1 cellular context compared by ENCODE assay signal in the genomic region with DNA sequence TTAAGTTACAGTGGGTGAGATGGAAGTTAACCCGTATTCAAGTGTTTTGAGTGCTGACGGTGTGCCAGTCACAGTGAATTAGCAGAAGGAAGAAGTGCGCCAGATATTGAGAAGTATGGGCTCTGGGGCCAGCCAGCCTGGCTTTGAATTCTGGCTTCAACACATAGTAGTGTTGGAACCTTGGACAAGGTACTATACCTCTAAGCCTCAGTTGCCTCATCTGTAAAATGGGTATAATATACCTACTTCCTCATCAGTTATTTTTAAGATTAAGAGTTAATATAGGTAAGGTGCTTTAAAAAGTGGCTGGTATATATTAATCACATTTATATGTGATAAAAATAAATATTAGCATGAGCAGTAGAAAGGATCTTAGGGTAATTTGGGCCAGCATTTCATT.
TF ChIP-seq lines count a peak whose summit lies in the region.

No MANE protein-coding gene starts in this region.

TF ChIP-seq in K562, 482 proteins besides CTCF, POLR2A, EP300 and RAD21:
- TF ChIP-seq, protein P1, sequence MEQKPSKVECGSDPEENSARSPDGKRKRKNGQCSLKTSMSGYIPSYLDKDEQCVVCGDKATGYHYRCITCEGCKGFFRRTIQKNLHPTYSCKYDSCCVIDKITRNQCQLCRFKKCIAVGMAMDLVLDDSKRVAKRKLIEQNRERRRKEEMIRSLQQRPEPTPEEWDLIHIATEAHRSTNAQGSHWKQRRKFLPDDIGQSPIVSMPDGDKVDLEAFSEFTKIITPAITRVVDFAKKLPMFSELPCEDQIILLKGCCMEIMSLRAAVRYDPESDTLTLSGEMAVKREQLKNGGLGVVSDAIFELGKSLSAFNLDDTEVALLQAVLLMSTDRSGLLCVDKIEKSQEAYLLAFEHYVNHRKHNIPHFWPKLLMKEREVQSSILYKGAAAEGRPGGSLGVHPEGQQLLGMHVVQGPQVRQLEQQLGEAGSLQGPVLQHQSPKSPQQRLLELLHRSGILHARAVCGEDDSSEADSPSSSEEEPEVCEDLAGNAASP (IDR thresholded peaks at IDR 0.05): no peak
- TF ChIP-seq NUFIP1 (IDR thresholded peaks at IDR 0.05; ENCODE audit: partially characterized antibody) (no peak), FIP1L1 (IDR thresholded peaks at IDR 0.05; ENCODE audit: low read depth, low read length, poor library complexity, severe bottlenecking) (no peak), ARNT (IDR thresholded peaks at IDR 0.05) (peak in 1 of 2 experiments; percentile 58; a peak in 1 of 4 replicates), RBM25 (IDR thresholded peaks at IDR 0.05; ENCODE audit: low read depth, low read length, severe bottlenecking) (peak; percentile 98), MCM2 (IDR thresholded peaks at IDR 0.05; ENCODE audit: low read depth) (no peak), HLTF (IDR thresholded peaks at IDR 0.05) (no peak), PRMT5 (CRISPR knock-in tag; IDR thresholded peaks at IDR 0.05) (no peak), UBTF (IDR thresholded peaks at IDR 0.05; ENCODE audit: borderline replicate concordance in 1 of 2, low read depth in 2 of 2, low read length in 2 of 2) (no peak), BCOR (IDR thresholded peaks at IDR 0.05) (peak; percentile 98), ZNF165 (CRISPR knock-in tag; IDR thresholded peaks at IDR 0.05; ENCODE audit: borderline replicate concordance) (no peak), ELF2 (CRISPR knock-in tag; IDR thresholded peaks at IDR 0.05) (no peak), SMARCB1 (IDR thresholded peaks at IDR 0.05; ENCODE audit: insufficient read length, low read depth) (no peak), CHD1 (IDR thresholded peaks at IDR 0.05; ENCODE audit: low read length) (no peak), ZNF766 (CRISPR knock-in tag; conservative IDR thresholded peaks at IDR 0.05) (no peak), NFYB (IDR thresholded peaks at IDR 0.05; ENCODE audit: extremely low read depth, insufficient read length) (no peak), MEF2D (tag; conservative IDR thresholded peaks at IDR 0.05; ENCODE audit: low read depth) (no peak), RCOR1 (IDR thresholded peaks at IDR 0.05; ENCODE audit: borderline replicate concordance in 1 of 2, low read depth in 2 of 2, low read length in 2 of 2) (peak; percentile 76 to 88), DPF2 (IDR thresholded peaks at IDR 0.05) (no peak), SMARCC2 (IDR thresholded peaks at IDR 0.05; ENCODE audit: low read depth) (no peak), ZNF445 (CRISPR knock-in tag; IDR thresholded peaks at IDR 0.05; ENCODE audit: low read depth) (no peak), CHD4 (IDR thresholded peaks at IDR 0.05; ENCODE audit: insufficient read depth, insufficient replicate concordance, low read depth, low read length, poor library complexity, severe bottlenecking) (peak; percentile 98), JUN (IDR thresholded peaks at IDR 0.05; ENCODE audit: borderline replicate concordance, low read depth, low read length) (no peak), JUN (CRISPR knock-in tag; IDR thresholded peaks at IDR 0.05; ENCODE audit: borderline replicate concordance) (no peak), ZNF263 (CRISPR knock-in tag; IDR thresholded peaks at IDR 0.05; ENCODE audit: borderline replicate concordance) (no peak), ADNP (tag; IDR thresholded peaks at IDR 0.05) (peak; percentile 99), FOS (IDR thresholded peaks at IDR 0.05; ENCODE audit: extremely low read depth, insufficient read length) (no peak), HCFC1 (IDR thresholded peaks at IDR 0.05; ENCODE audit: low read depth, low read length) (no peak), ZNF77 (CRISPR knock-in tag; IDR thresholded peaks at IDR 0.05) (no peak), GTF2E2 (tag; IDR thresholded peaks at IDR 0.05) (no peak), HDAC2 (IDR thresholded peaks at IDR 0.05) (peak; percentile 92), KLF10 (CRISPR knock-in tag; IDR thresholded peaks at IDR 0.05) (no peak), SMARCA5 (IDR thresholded peaks at IDR 0.05) (peak; percentile 87), MYNN (IDR thresholded peaks at IDR 0.05) (no peak), MYNN (CRISPR knock-in tag; IDR thresholded peaks at IDR 0.05) (no peak), CBX1 (IDR thresholded peaks at IDR 0.05; ENCODE audit: low read depth) (peak; percentile 86; the same call in 1 of the 2 replicates), ETV1 (tag; conservative IDR thresholded peaks at IDR 0.05; ENCODE audit: low read depth) (peak; percentile 21; the same call in 1 of the 2 replicates), SRSF9 (IDR thresholded peaks at IDR 0.05; ENCODE audit: borderline replicate concordance, low read depth, low read length) (no peak), CREB1 (IDR thresholded peaks at IDR 0.05) (no peak), CREB1 (CRISPR knock-in tag; IDR thresholded peaks at IDR 0.05) (no peak), NFIX (CRISPR knock-in tag; IDR thresholded peaks at IDR 0.05; ENCODE audit: low read depth) (no peak), ZNF3 (CRISPR knock-in tag; IDR thresholded peaks at IDR 0.05) (no peak), KDM1A (IDR thresholded peaks at IDR 0.05) (peak; percentile 75 to 86)
- TF ChIP-seq, protein P2, sequence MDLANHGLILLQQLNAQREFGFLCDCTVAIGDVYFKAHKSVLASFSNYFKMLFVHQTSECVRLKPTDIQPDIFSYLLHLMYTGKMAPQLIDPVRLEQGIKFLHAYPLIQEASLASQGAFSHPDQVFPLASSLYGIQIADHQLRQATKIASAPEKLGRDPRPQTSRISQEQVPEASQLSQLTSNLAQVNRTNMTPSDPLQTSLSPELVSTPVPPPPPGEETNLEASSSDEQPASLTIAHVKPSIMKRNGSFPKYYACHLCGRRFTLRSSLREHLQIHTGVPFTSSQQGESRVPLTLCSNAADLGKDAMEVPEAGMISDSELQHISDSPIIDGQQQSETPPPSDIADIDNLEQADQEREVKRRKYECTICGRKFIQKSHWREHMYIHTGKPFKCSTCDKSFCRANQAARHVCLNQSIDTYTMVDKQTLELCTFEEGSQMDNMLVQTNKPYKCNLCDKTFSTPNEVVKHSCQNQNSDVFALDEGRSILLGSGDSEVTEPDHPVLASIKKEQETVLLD (IDR thresholded peaks at IDR 0.05): no peak
- TF ChIP-seq, protein P3, sequence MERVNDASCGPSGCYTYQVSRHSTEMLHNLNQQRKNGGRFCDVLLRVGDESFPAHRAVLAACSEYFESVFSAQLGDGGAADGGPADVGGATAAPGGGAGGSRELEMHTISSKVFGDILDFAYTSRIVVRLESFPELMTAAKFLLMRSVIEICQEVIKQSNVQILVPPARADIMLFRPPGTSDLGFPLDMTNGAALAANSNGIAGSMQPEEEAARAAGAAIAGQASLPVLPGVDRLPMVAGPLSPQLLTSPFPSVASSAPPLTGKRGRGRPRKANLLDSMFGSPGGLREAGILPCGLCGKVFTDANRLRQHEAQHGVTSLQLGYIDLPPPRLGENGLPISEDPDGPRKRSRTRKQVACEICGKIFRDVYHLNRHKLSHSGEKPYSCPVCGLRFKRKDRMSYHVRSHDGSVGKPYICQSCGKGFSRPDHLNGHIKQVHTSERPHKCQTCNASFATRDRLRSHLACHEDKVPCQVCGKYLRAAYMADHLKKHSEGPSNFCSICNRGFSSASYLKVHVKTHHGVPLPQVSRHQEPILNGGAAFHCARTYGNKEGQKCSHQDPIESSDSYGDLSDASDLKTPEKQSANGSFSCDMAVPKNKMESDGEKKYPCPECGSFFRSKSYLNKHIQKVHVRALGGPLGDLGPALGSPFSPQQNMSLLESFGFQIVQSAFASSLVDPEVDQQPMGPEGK (CRISPR knock-in tag; IDR thresholded peaks at IDR 0.05; ENCODE audit: borderline replicate concordance): no peak
- TF ChIP-seq, protein P4, sequence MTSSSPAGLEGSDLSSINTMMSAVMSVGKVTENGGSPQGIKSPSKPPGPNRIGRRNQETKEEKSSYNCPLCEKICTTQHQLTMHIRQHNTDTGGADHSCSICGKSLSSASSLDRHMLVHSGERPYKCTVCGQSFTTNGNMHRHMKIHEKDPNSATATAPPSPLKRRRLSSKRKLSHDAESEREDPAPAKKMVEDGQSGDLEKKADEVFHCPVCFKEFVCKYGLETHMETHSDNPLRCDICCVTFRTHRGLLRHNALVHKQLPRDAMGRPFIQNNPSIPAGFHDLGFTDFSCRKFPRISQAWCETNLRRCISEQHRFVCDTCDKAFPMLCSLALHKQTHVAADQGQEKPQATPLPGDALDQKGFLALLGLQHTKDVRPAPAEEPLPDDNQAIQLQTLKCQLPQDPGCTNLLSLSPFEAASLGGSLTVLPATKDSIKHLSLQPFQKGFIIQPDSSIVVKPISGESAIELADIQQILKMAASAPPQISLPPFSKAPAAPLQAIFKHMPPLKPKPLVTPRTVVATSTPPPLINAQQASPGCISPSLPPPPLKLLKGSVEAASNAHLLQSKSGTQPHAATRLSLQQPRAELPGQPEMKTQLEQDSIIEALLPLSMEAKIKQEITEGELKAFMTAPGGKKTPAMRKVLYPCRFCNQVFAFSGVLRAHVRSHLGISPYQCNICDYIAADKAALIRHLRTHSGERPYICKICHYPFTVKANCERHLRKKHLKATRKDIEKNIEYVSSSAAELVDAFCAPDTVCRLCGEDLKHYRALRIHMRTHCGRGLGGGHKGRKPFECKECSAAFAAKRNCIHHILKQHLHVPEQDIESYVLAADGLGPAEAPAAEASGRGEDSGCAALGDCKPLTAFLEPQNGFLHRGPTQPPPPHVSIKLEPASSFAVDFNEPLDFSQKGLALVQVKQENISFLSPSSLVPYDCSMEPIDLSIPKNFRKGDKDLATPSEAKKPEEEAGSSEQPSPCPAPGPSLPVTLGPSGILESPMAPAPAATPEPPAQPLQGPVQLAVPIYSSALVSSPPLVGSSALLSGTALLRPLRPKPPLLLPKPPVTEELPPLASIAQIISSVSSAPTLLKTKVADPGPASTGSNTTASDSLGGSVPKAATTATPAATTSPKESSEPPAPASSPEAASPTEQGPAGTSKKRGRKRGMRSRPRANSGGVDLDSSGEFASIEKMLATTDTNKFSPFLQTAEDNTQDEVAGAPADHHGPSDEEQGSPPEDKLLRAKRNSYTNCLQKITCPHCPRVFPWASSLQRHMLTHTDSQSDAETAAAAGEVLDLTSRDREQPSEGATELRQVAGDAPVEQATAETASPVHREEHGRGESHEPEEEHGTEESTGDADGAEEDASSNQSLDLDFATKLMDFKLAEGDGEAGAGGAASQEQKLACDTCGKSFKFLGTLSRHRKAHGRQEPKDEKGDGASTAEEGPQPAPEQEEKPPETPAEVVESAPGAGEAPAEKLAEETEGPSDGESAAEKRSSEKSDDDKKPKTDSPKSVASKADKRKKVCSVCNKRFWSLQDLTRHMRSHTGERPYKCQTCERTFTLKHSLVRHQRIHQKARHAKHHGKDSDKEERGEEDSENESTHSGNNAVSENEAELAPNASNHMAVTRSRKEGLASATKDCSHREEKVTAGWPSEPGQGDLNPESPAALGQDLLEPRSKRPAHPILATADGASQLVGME (CRISPR knock-in tag; IDR thresholded peaks at IDR 0.05): no peak
